12 cellular contexts compared by ENCODE assay signal in genomic region chr17:53722407-53722806, GRCh38.
A peak's percentile ranks its signal among the peaks of the same experiment; 100 is the strongest.
DNase-seq lines count a peak whose midpoint lies in the region; ATAC-seq and TF ChIP-seq lines count a peak whose summit lies in the region.
"Had no signal": no experiment of that assay in that cellular context is flagged by ENCODE, and none has a peak within 500 bp of the region (broad histone marks: within the 10 kb centered on the region; RNA-seq: fewer than 3 reads in every experiment).

No MANE protein-coding gene starts in this region.

- no peak for ATAC-seq in GM19452 (IDR thresholded peaks at IDR 0.05; ENCODE audit: unreplicated experiment)
- no peak for ATAC-seq in HG03439 (IDR thresholded peaks at IDR 0.05; ENCODE audit: unreplicated experiment)

- CTCF ChIA-PET in A673 (lab: Charles Lee) = no interaction called here

- H3K4me3 ChIP-seq in A673 (ENCODE audit: low read depth, low read length, poor library complexity, severe bottlenecking) = no peak overlapping the region
- H3K4me3 ChIP-seq: skin epidermis had no signal

- DNase-seq in A673 (ENCODE audit: low spot score) (peak; percentile 26), HPDE6-E6E7 (ENCODE audit: extremely low spot score) (peak; percentile 45), amniotic epithelial cell (ENCODE audit: low read depth) (peak; percentile 100), glomerular visceral epithelial cell (ENCODE audit: extremely low spot score) (peak; percentile 100), NCI-H187 (lab: John Stamatoyannopoulos, UW) (no peak), OCI-M2 (lab: John Stamatoyannopoulos, UW; ENCODE audit: unreplicated experiment) (no peak)
- DNase-seq: amygdala, glutamatergic neuron, NCI-H82 had no signal

- H3K9me3 ChIP-seq in A673 (ENCODE audit: low read depth, low read length, poor library complexity, severe bottlenecking) = no peaks in the 10 kb centered on the region

- H3K27ac ChIP-seq in A673 (ENCODE audit: low read depth, low read length, poor library complexity, severe bottlenecking) = no peak overlapping the region
- H3K27ac ChIP-seq: skin epidermis had no signal

- H3K36me3 ChIP-seq in A673 (ENCODE audit: insufficient read depth, low read length, poor library complexity, severe bottlenecking) = no peaks in the 10 kb centered on the region

- TF ChIP-seq CTCF in A673 (conservative IDR thresholded peaks at IDR 0.05; ENCODE audit: low read depth, low read length) = no peak

- intact Hi-C loops in A673 (cut with micrococcal nuclease; ENCODE audit: unreplicated experiment) = no loop called here

- no TSS peak for BruUV-seq in A673 (replicated peaks; lab: Mats Ljungman, UMichigan)

- H3K27me3 ChIP-seq in A673 (replicated peaks; ENCODE audit: insufficient read depth, low read depth, low read length, poor library complexity) = no peaks in the 10 kb centered on the region

- no peaks in the 10 kb centered on the region for H3K4me1 ChIP-seq in A673 (ENCODE audit: insufficient read depth, low read length, poor library complexity, severe bottlenecking)

- POLR2A ChIA-PET in A673 (lab: Charles Lee; ENCODE audit: low non-redundant PET) = no interaction called here

Comparison
In these comparisons a context has a peak if more than half of its experiments do, and no peak if none do; other contexts are left out.
1. DNase-seq: peak in A673 (single experiment), HPDE6-E6E7 (single experiment), amniotic epithelial cell (single experiment) and glomerular visceral epithelial cell (single experiment); none in NCI-H187 (0 of 2) and OCI-M2 (single experiment).